Comparison of ENCODE assay signal across 1 cellular context in genomic region chr16:68235882-68236803, GRCh38.
TF ChIP-seq lines count a peak whose summit lies in the region.

TSS of gene ESRP2 (minus strand) at chr16:68236127. CDS start at chr16:68236045, 82 bp downstream.

TF ChIP-seq in HepG2, 621 proteins besides CTCF, POLR2A, EP300 and RAD21 (continued from another document and continues in another):
- TF ChIP-seq, protein P1, sequence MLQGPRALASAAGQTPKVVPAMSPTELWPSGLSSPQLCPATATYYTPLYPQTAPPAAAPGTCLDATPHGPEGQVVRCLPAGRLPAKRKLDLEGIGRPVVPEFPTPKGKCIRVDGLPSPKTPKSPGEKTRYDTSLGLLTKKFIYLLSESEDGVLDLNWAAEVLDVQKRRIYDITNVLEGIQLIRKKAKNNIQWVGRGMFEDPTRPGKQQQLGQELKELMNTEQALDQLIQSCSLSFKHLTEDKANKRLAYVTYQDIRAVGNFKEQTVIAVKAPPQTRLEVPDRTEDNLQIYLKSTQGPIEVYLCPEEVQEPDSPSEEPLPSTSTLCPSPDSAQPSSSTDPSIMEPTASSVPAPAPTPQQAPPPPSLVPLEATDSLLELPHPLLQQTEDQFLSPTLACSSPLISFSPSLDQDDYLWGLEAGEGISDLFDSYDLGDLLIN (CRISPR knock-in tag; IDR thresholded peaks at IDR 0.05; ENCODE audit: borderline replicate concordance): peak; percentile 89; the same call in 1 of the 2 replicates
- TF ChIP-seq TEAD2 (CRISPR knock-in tag; IDR thresholded peaks at IDR 0.05) (0 out of 2 replicates have a peak, but pooled peaks have one; percentile 59), NFATC3 (CRISPR knock-in tag; IDR thresholded peaks at IDR 0.05) (no peak), MED13 (CRISPR knock-in tag; IDR thresholded peaks at IDR 0.05) (0 out of 2 replicates have a peak, but pooled peaks have one; percentile 56), ZZZ3 (CRISPR knock-in tag; IDR thresholded peaks at IDR 0.05; ENCODE audit: borderline replicate concordance) (peak; percentile 56; the same call in 1 of the 2 replicates), ZSCAN12 (CRISPR knock-in tag; IDR thresholded peaks at IDR 0.05) (no peak), RARG (CRISPR knock-in tag; IDR thresholded peaks at IDR 0.05; ENCODE audit: low read depth) (peak; percentile 95; the same call in 1 of the 2 replicates), ZEB1 (IDR thresholded peaks at IDR 0.05; ENCODE audit: insufficient replicate concordance, low read depth) (peak; percentile 96), THAP7 (CRISPR knock-in tag; IDR thresholded peaks at IDR 0.05) (peak; percentile 21; the same call in 1 of the 2 replicates), ZNF782 (CRISPR knock-in tag; IDR thresholded peaks at IDR 0.05; ENCODE audit: borderline replicate concordance) (0 out of 2 replicates have a peak, but pooled peaks have one; percentile 67), SOX6 (IDR thresholded peaks at IDR 0.05) (no peak), SOX6 (CRISPR knock-in tag; IDR thresholded peaks at IDR 0.05) (peak; percentile 62), HOMEZ (CRISPR knock-in tag; IDR thresholded peaks at IDR 0.05; ENCODE audit: low read depth) (0 out of 2 replicates have a peak, but pooled peaks have one; percentile 25), ZNF251 (CRISPR knock-in tag; IDR thresholded peaks at IDR 0.05) (no peak), ZNF337 (CRISPR knock-in tag; IDR thresholded peaks at IDR 0.05; ENCODE audit: borderline replicate concordance, low read depth) (no peak; the same call in 1 of the 2 replicates), GMEB2 (CRISPR knock-in tag; IDR thresholded peaks at IDR 0.05; ENCODE audit: low read depth) (0 out of 2 replicates have a peak, but pooled peaks have one; percentile 39), JARID2 (CRISPR knock-in tag; IDR thresholded peaks at IDR 0.05; ENCODE audit: insufficient replicate concordance) (no peak), NFIC (IDR thresholded peaks at IDR 0.05; ENCODE audit: low read length) (no peak; the same call in 1 of the 2 replicates), HDAC1 (CRISPR knock-in tag; IDR thresholded peaks at IDR 0.05) (0 out of 2 replicates have a peak, but pooled peaks have one; percentile 72), NFKBIZ (CRISPR knock-in tag; IDR thresholded peaks at IDR 0.05) (no peak), GFI1 (CRISPR knock-in tag; IDR thresholded peaks at IDR 0.05; ENCODE audit: borderline replicate concordance) (0 out of 2 replicates have a peak, but pooled peaks have one; percentile 49), BCL6 (CRISPR knock-in tag; IDR thresholded peaks at IDR 0.05) (0 out of 2 replicates have a peak, but pooled peaks have one; percentile 22), CERS6 (CRISPR knock-in tag; IDR thresholded peaks at IDR 0.05) (0 out of 2 replicates have a peak, but pooled peaks have one; percentile 23), ZNF160 (CRISPR knock-in tag; IDR thresholded peaks at IDR 0.05) (no peak; the same call in 1 of the 2 replicates), RELA (CRISPR knock-in tag; IDR thresholded peaks at IDR 0.05) (peak; percentile 31; the same call in 1 of the 2 replicates), EED (CRISPR knock-in tag; IDR thresholded peaks at IDR 0.05) (peak; percentile 6; the same call in 1 of the 2 replicates), ZNF256 (CRISPR knock-in tag; conservative IDR thresholded peaks at IDR 0.05) (no peak), ZKSCAN1 (IDR thresholded peaks at IDR 0.05; ENCODE audit: low read length) (no peak), ZNF24 (IDR thresholded peaks at IDR 0.05) (no peak), ZNF12 (CRISPR knock-in tag; IDR thresholded peaks at IDR 0.05) (0 out of 2 replicates have a peak, but pooled peaks have one; percentile 2), FOXO1 (CRISPR knock-in tag; IDR thresholded peaks at IDR 0.05) (no peak; the same call in 1 of the 2 replicates), ZNF3 (CRISPR knock-in tag; IDR thresholded peaks at IDR 0.05) (0 out of 2 replicates have a peak, but pooled peaks have one; percentile 35), ZC3H13 (CRISPR knock-in tag; IDR thresholded peaks at IDR 0.05) (peak; percentile 93), ZFP1 (CRISPR knock-in tag; IDR thresholded peaks at IDR 0.05) (no peak), PATZ1 (CRISPR knock-in tag; IDR thresholded peaks at IDR 0.05) (peak; percentile 69), ZGPAT (CRISPR knock-in tag; IDR thresholded peaks at IDR 0.05) (peak; percentile 2; the same call in 1 of the 2 replicates)
- TF ChIP-seq, protein P2, sequence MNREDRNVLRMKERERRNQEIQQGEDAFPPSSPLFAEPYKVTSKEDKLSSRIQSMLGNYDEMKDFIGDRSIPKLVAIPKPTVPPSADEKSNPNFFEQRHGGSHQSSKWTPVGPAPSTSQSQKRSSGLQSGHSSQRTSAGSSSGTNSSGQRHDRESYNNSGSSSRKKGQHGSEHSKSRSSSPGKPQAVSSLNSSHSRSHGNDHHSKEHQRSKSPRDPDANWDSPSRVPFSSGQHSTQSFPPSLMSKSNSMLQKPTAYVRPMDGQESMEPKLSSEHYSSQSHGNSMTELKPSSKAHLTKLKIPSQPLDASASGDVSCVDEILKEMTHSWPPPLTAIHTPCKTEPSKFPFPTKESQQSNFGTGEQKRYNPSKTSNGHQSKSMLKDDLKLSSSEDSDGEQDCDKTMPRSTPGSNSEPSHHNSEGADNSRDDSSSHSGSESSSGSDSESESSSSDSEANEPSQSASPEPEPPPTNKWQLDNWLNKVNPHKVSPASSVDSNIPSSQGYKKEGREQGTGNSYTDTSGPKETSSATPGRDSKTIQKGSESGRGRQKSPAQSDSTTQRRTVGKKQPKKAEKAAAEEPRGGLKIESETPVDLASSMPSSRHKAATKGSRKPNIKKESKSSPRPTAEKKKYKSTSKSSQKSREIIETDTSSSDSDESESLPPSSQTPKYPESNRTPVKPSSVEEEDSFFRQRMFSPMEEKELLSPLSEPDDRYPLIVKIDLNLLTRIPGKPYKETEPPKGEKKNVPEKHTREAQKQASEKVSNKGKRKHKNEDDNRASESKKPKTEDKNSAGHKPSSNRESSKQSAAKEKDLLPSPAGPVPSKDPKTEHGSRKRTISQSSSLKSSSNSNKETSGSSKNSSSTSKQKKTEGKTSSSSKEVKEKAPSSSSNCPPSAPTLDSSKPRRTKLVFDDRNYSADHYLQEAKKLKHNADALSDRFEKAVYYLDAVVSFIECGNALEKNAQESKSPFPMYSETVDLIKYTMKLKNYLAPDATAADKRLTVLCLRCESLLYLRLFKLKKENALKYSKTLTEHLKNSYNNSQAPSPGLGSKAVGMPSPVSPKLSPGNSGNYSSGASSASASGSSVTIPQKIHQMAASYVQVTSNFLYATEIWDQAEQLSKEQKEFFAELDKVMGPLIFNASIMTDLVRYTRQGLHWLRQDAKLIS (CRISPR knock-in tag; IDR thresholded peaks at IDR 0.05): no peak
- TF ChIP-seq, protein P3, sequence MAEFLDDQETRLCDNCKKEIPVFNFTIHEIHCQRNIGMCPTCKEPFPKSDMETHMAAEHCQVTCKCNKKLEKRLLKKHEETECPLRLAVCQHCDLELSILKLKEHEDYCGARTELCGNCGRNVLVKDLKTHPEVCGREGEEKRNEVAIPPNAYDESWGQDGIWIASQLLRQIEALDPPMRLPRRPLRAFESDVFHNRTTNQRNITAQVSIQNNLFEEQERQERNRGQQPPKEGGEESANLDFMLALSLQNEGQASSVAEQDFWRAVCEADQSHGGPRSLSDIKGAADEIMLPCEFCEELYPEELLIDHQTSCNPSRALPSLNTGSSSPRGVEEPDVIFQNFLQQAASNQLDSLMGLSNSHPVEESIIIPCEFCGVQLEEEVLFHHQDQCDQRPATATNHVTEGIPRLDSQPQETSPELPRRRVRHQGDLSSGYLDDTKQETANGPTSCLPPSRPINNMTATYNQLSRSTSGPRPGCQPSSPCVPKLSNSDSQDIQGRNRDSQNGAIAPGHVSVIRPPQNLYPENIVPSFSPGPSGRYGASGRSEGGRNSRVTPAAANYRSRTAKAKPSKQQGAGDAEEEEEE (CRISPR knock-in tag; IDR thresholded peaks at IDR 0.05; ENCODE audit: borderline replicate concordance): no peak
- TF ChIP-seq, protein P4, sequence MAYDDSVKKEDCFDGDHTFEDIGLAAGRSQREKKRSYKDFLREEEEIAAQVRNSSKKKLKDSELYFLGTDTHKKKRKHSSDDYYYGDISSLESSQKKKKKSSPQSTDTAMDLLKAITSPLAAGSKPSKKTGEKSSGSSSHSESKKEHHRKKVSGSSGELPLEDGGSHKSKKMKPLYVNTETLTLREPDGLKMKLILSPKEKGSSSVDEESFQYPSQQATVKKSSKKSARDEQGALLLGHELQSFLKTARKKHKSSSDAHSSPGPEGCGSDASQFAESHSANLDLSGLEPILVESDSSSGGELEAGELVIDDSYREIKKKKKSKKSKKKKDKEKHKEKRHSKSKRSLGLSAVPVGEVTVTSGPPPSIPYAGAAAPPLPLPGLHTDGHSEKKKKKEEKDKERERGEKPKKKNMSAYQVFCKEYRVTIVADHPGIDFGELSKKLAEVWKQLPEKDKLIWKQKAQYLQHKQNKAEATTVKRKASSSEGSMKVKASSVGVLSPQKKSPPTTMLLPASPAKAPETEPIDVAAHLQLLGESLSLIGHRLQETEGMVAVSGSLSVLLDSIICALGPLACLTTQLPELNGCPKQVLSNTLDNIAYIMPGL (CRISPR knock-in tag; IDR thresholded peaks at IDR 0.05; ENCODE audit: borderline replicate concordance in 1 of 2, low read depth in 1 of 2): 0 out of 4 replicates have a peak, but pooled peaks have one; percentile 10 to 12
- TF ChIP-seq, protein P5, sequence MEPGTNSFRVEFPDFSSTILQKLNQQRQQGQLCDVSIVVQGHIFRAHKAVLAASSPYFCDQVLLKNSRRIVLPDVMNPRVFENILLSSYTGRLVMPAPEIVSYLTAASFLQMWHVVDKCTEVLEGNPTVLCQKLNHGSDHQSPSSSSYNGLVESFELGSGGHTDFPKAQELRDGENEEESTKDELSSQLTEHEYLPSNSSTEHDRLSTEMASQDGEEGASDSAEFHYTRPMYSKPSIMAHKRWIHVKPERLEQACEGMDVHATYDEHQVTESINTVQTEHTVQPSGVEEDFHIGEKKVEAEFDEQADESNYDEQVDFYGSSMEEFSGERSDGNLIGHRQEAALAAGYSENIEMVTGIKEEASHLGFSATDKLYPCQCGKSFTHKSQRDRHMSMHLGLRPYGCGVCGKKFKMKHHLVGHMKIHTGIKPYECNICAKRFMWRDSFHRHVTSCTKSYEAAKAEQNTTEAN (CRISPR knock-in tag; conservative IDR thresholded peaks at IDR 0.05): peak; percentile 57; the same call in 1 of the 2 replicates
